In genomic region chr13:99182439-99182838, GRCh38 we compare ENCODE assay signal across 15 cellular contexts. TPM values are rescaled to one million over a fixed set of nuclear protein-coding genes. Genes with fewer than 3 reads are reported as not detected.
A peak's percentile ranks its signal among the peaks of the same experiment; 100 is the strongest.
DNase-seq lines count a peak whose midpoint lies in the region; ATAC-seq, FAIRE-seq and TF ChIP-seq lines count a peak whose summit lies in the region.
"Had no signal": no experiment of that assay in that cellular context is flagged by ENCODE, and none has a peak within 500 bp of the region (broad histone marks: within the 10 kb centered on the region; RNA-seq: fewer than 3 reads in every experiment).

No MANE protein-coding gene starts in this region.

- CTCF ChIA-PET in HEK293 (lab: Yijun Ruan, JAX), result interaction anchor here (0.7 to 1.6 kb wide), 5 partner anchors 50 to 255 kb away, joined by 3 to 5 read pairs (median 3); no protein-coding TSS in a partner anchor
- CTCF ChIA-PET in K562 (lab: Yijun Ruan, JAX; ENCODE audit: low intra/inter-chr PET ratio), result no interaction called here
- CTCF ChIA-PET in PC-9 (lab: Charles Lee), result interaction anchor here (0.6 kb wide), 1 partner anchor 161 kb away, joined by 4 read pairs; no protein-coding TSS in a partner anchor

- no peak overlapping the region for H3K4me2 ChIP-seq in K562 (ENCODE audit: insufficient read depth, low read length)
- no peak overlapping the region for H3K4me2 ChIP-seq in MM.1S (ENCODE audit: low read depth, low read length)
- H3K4me2 ChIP-seq in PC-9, result no peak overlapping the region

- no peak for TF ChIP-seq POLR2A in K562 (conservative IDR thresholded peaks at IDR 0.05)

- TF ChIP-seq RAD21 in K562 (CRISPR knock-in tag; conservative IDR thresholded peaks at IDR 0.05 in 1 of 2, IDR thresholded peaks at IDR 0.05 in 1 of 2), result no peak

- H3K27me3 ChIP-seq in K562 (ENCODE audit: control insufficient read depth in 2 of 2, insufficient read depth in 2 of 2, low read length in 2 of 2) (no peaks in the 10 kb centered on the region), MM.1S (replicated peaks; ENCODE audit: insufficient read depth, low read length) (peaks cover 22% of the 10 kb centered on the region; the same call in 1 of the 2 replicates), PC-9 (ENCODE audit: insufficient read depth, low read depth) (no peaks in the 10 kb centered on the region), WERI-Rb-1 (ENCODE audit: insufficient read depth, low read depth, severe bottlenecking) (no peaks in the 10 kb centered on the region)

- DNase-seq in DMS53 (lab: John Stamatoyannopoulos, UW) (peak; percentile 8), DMS53 treated with DMSO at 0.1 percent for 48 hours (lab: John Stamatoyannopoulos, UW; ENCODE audit: unreplicated experiment) (no peak), NCI-H526 treated with DMSO at 0.1 percent for 48 hours (lab: John Stamatoyannopoulos, UW) (peak; percentile 24), K562 (ENCODE audit: extremely low read depth in 1 of 4, low spot score in 3 of 4) (no peak), MM.1S (no peak), PC-9 (no peak), WERI-Rb-1 (no peak)
- DNase-seq: CD8-positive, alpha-beta T cell; COR-L47; DMS153; GM23248; H7 had no signal

- H3K27ac ChIP-seq in HEK293 (ENCODE audit: extremely low read depth, low read depth, low read length) (no peak overlapping the region), K562 (ENCODE audit: extremely low read depth, low read depth, low read length) (no peak overlapping the region), MM.1S (ENCODE audit: low read length) (no peak overlapping the region), PC-9 (no peak overlapping the region), WERI-Rb-1 (no peak overlapping the region)
- H3K27ac ChIP-seq: 22Rv1, GM23248 had no signal

- H2AFZ ChIP-seq in K562 (ENCODE audit: low read depth, low read length), result no peak overlapping the region
- H2AFZ ChIP-seq in MM.1S (ENCODE audit: low read length), result no peak overlapping the region
- no peak overlapping the region for H2AFZ ChIP-seq in PC-9
- H2AFZ ChIP-seq: GM23248 had no signal

- no peaks in the 10 kb centered on the region for H3K9me2 ChIP-seq in MM.1S (replicated peaks; ENCODE audit: insufficient read depth, low read length)
- H3K9me2 ChIP-seq in PC-9 (ENCODE audit: insufficient read depth), result no peaks in the 10 kb centered on the region

- FAIRE-seq in K562 (lab: Jason Lieb, UNC), result no peak
- FAIRE-seq: D721Med had no signal

- no peak overlapping the region for H3K4me3 ChIP-seq in HEK293 (ENCODE audit: low read depth, low read length)
- H3K4me3 ChIP-seq in K562, result no peak overlapping the region
- H3K4me3 ChIP-seq in MM.1S (ENCODE audit: low read length), result no peak overlapping the region
- H3K4me3 ChIP-seq in PC-9, result no peak overlapping the region
- no peak overlapping the region for H3K4me3 ChIP-seq in WERI-Rb-1 (ENCODE audit: low read depth, low read length)
- H3K4me3 ChIP-seq: GM23248 had no signal

- H3K9me3 ChIP-seq in HEK293 (ENCODE audit: control insufficient read depth, insufficient read depth, low read depth, low read length) (no peaks in the 10 kb centered on the region), K562 (replicated peaks; ENCODE audit: control insufficient read depth, insufficient read depth, low read depth, low read length) (no peaks in the 10 kb centered on the region), MM.1S (replicated peaks; ENCODE audit: insufficient read depth, low read length) (no peaks in the 10 kb centered on the region), PC-9 (ENCODE audit: insufficient read depth, low read depth) (peaks cover 16% of the 10 kb centered on the region), WERI-Rb-1 (ENCODE audit: severe bottlenecking) (peaks cover 4% of the 10 kb centered on the region)

- TF ChIP-seq EP300 in K562 (IDR thresholded peaks at IDR 0.05; ENCODE audit: low read length), result no peak

- H3K4me1 ChIP-seq in HEK293 (ENCODE audit: control insufficient read depth, insufficient read depth, low read length), result no peaks in the 10 kb centered on the region
- H3K4me1 ChIP-seq in K562 (replicated peaks in 1 of 2; ENCODE audit: control insufficient read depth in 2 of 2, insufficient read depth in 2 of 2, low read length in 2 of 2), result no peaks in the 10 kb centered on the region; a peak in 1 of 5 replicates
- no peaks in the 10 kb centered on the region for H3K4me1 ChIP-seq in MM.1S (ENCODE audit: low read length)
- H3K4me1 ChIP-seq in PC-9 (replicated peaks; ENCODE audit: insufficient read depth), result no peaks in the 10 kb centered on the region

- TF ChIP-seq CTCF in HEK293 (tag by site-specific recombination; IDR thresholded peaks at IDR 0.05) (no peak), K562 (IDR thresholded peaks at IDR 0.05 in 2 of 3, conservative IDR thresholded peaks at IDR 0.05 in 1 of 3; ENCODE audit: insufficient read depth in 2 of 3, low read depth in 1 of 3, low read length in 3 of 3) (no peak), MM.1S (IDR thresholded peaks at IDR 0.05; ENCODE audit: low read length) (no peak), PC-9 (conservative IDR thresholded peaks at IDR 0.05) (no peak), WERI-Rb-1 (IDR thresholded peaks at IDR 0.05; ENCODE audit: low read depth, low read length) (no peak)

- H3K9ac ChIP-seq in K562 (ENCODE audit: insufficient read depth in 1 of 2, low read depth in 2 of 2, low read length in 2 of 2) (no peak overlapping the region), MM.1S (ENCODE audit: low read length) (no peak overlapping the region)
- H3K9ac ChIP-seq: GM23248 had no signal

- no CpG with 5 or more reads among the region's 1 CpG for WGBS in K562 (ENCODE audit: insufficient coverage, low coverage, missing lambda C conversion rate)

- no peaks in the 10 kb centered on the region for H4K20me1 ChIP-seq in K562 (replicated peaks; ENCODE audit: control insufficient read depth, insufficient read depth, low read length)
- H4K20me1 ChIP-seq in MM.1S (ENCODE audit: insufficient read depth, low read length), result no peaks in the 10 kb centered on the region
- no peaks in the 10 kb centered on the region for H4K20me1 ChIP-seq in PC-9 (ENCODE audit: insufficient read depth)

- in situ Hi-C loops in K562 (cut with MboI), result no loop called here

- H3K36me3 ChIP-seq in HEK293 (ENCODE audit: control insufficient read depth in 2 of 2, insufficient read depth in 1 of 2, low read length in 2 of 2) (no peaks in the 10 kb centered on the region), K562 (ENCODE audit: control insufficient read depth, insufficient read depth, low read length) (no peaks in the 10 kb centered on the region), MM.1S (replicated peaks; ENCODE audit: insufficient read depth, low read length) (no peaks in the 10 kb centered on the region), PC-9 (ENCODE audit: low read depth) (no peaks in the 10 kb centered on the region), WERI-Rb-1 (no peaks in the 10 kb centered on the region)

- no peak for ATAC-seq in K562
- ATAC-seq: CD8-positive, alpha-beta T cell had no signal

- H3F3A ChIP-seq in MM.1S (ENCODE audit: insufficient read depth, low read length) (no peaks in the 10 kb centered on the region), PC-9 (ENCODE audit: insufficient read depth, low read depth) (no peaks in the 10 kb centered on the region)

- no TSS peak for BruUV-seq in K562 (replicated peaks; lab: Mats Ljungman, UMichigan)
- no TSS peak for BruUV-seq in PC-9 (replicated peaks; lab: Mats Ljungman, UMichigan)

- H3K79me2 ChIP-seq in K562 (ENCODE audit: control insufficient read depth, insufficient read depth, low read length) (no peaks in the 10 kb centered on the region), MM.1S (ENCODE audit: low read length) (no peaks in the 10 kb centered on the region), PC-9 (ENCODE audit: low read depth) (no peaks in the 10 kb centered on the region)

- POLR2A ChIA-PET in HEK293 (lab: Yijun Ruan, JAX), result no interaction called here
- POLR2A ChIA-PET in K562 (lab: Yijun Ruan, JAX), result no interaction called here
- POLR2A ChIA-PET in PC-9 (lab: Charles Lee; ENCODE audit: unreplicated experiment), result no interaction called here

- intact Hi-C loops in K562 (cut with micrococcal nuclease), result no loop called here
- intact Hi-C loops in PC-9 (cut with micrococcal nuclease; ENCODE audit: unreplicated experiment), result no loop called here

- H3K9me1 ChIP-seq in K562 (ENCODE audit: control insufficient read depth, insufficient read depth, low read length), result no peaks in the 10 kb centered on the region

TF ChIP-seq in HEK293, 187 proteins besides CTCF, POLR2A, EP300 and RAD21 (continues in another document):
- TF ChIP-seq ZNF561 (tag by site-specific recombination; IDR thresholded peaks at IDR 0.05; ENCODE audit: borderline replicate concordance), result peak; percentile 78; the same call in 1 of the 2 replicates
- no peak for TF ChIP-seq ZNF610 (tag by site-specific recombination; IDR thresholded peaks at IDR 0.05; ENCODE audit: borderline replicate concordance)
- TF ChIP-seq ZNF558 (tag by site-specific recombination; IDR thresholded peaks at IDR 0.05), result peak; percentile 17; the same call in 1 of the 2 replicates
- TF ChIP-seq ZNF596 (tag by site-specific recombination; IDR thresholded peaks at IDR 0.05), result no peak

TF ChIP-seq in K562, 482 proteins besides CTCF, POLR2A, EP300 and RAD21 (continues in another document):
- TF ChIP-seq ZNF165 (CRISPR knock-in tag; IDR thresholded peaks at IDR 0.05; ENCODE audit: borderline replicate concordance) (no peak), NR3C1 (CRISPR knock-in tag; IDR thresholded peaks at IDR 0.05) (no peak)

RNA-seq across cellular contexts. Expression of gene UBAC2, which starts 18.2 kb away (rescaled TPM):
- 55.3 and 67.8 TPM in 2 replicates for total RNA-seq in K562 (2011; cell fraction: chromatin; rRNA removed; ENCODE audit: low replicate concordance)
- total RNA-seq in K562 (2011; cell fraction: nucleolus; rRNA removed), result 51.5 and 53.9 TPM in 2 replicates
- total RNA-seq in K562 (2011; cell fraction: nucleoplasm; rRNA removed), result 80.2 and 95.0 TPM in 2 replicates
- total RNA-seq in K562 (2014; rRNA removed) (28.7 and 29.6 TPM in 2 replicates), K562 (2014; rRNA removed; fragmentation: Illumina TruSeq; extraction: Trizol) (31.9 and 33.3 TPM in 2 replicates), K562 (2015; rRNA removed; fragmentation: Illumina TruSeq; extraction: Trizol) (29.0 and 32.3 TPM in 2 replicates), K562 (2021) (43.5 and 47.2 TPM in 2 replicates), PC-9 (2021) (80.3 and 82.2 TPM in 2 replicates)
- polyA plus RNA-seq in K562 (2011; rRNA removed) (65.0 and 84.1 TPM in 2 replicates), K562 (2014; fragmentation: Illumina TruSeq; extraction: Trizol) (42.3 and 45.6 TPM in 2 replicates), K562 (2014; fragmentation: Nextera tagmentation; extraction: Ambion mirVana) (10 to 100 TPM in 1 of 2 experiments, 1 to 10 TPM in 1; 6.0 to 19.0 TPM), K562 (2014; rRNA removed) (41.1 and 45.7 TPM in 2 replicates)
- polyA plus RNA-seq in K562 (2011; cell fraction: cytosol; rRNA removed), result 53.0 and 66.2 TPM in 2 replicates
- polyA plus RNA-seq in K562 (2011; cell fraction: nucleus; rRNA removed), result 27.2 and 29.6 TPM in 2 replicates
- 34.3 and 47.4 TPM in 2 replicates for polyA plus RNA-seq in K562 (2012)
- 40.3 and 46.8 TPM in 2 replicates for polyA minus RNA-seq in K562 (2011; rRNA and poly(A)+ RNA removed)
- 25.1 and 25.8 TPM in 2 replicates for polyA minus RNA-seq in K562 (2011; cell fraction: cytosol; rRNA and poly(A)+ RNA removed)
- polyA minus RNA-seq in K562 (2011; cell fraction: nucleus; rRNA and poly(A)+ RNA removed), result 16.4 and 22.5 TPM in 2 replicates

Comparison
In these comparisons a context has a peak if more than half of its experiments do, and no peak if none do; other contexts are left out.
1. DNase-seq: peak in DMS53 (single experiment) and NCI-H526 treated with DMSO at 0.1 percent for 48 hours (single experiment); none in DMS53 treated with DMSO at 0.1 percent for 48 hours (single experiment), K562 (0 of 4), MM.1S (single experiment), PC-9 (0 of 2) and WERI-Rb-1 (single experiment).